Comparison of ENCODE assay signal across 18 cellular contexts in the genomic region with DNA sequence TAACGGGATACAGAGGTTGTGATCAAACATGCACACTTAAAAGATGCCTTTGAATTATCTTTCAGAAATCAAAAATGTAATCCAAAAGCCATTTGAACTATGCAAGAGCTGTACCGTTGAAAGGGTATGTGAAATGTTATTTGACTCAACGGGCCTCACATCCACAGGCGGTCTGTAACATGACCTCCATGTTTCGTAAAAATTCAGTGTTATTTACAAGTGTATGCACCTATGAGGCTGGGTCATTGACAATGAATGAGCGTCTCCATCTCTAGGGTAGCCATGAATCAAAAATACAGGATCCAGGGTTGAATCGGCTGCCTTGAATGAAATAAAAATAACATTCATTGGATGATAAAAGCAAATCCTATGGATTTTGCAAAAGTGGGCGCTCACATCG.
"Had no signal": no experiment of that assay in that cellular context is flagged by ENCODE, and none has a peak within 500 bp of the region (broad histone marks: within the 10 kb centered on the region; RNA-seq: fewer than 3 reads in every experiment).

No MANE protein-coding gene starts in this region.

- H3K4me3 ChIP-seq: body of pancreas, hepatocyte, left lung, smooth muscle cell, suprapubic skin, vagina had no signal

- H3K4me1 Mint-ChIP-seq: activated CD4-positive, alpha-beta memory T cell treated with anti-CD3 and anti-CD28 coated beads, Interleukin-2, amount 10 ng/mL, durations not matched to agents 7 days and 5 days; activated CD8-positive, alpha-beta memory T cell treated with anti-CD3 and anti-CD28 coated beads, Interleukin-2, amount 10 ng/mL, durations not matched to agents 7 days and 5 days had no signal

- DNase-seq: activated CD4-positive, alpha-beta memory T cell treated with anti-CD3 and anti-CD28 coated beads, Interleukin-2, amount 10 ng/mL, durations not matched to agents 7 days and 5 days; activated CD4-positive, alpha-beta T cell treated with anti-CD3 and anti-CD28 coated beads for 48 hours; activated CD4-positive, CD25-positive, alpha-beta regulatory T cell; activated CD8-positive, alpha-beta memory T cell treated with anti-CD3 and anti-CD28 coated beads, Interleukin-2, amount 10 ng/mL, durations not matched to agents 7 days and 5 days; activated naive CD4-positive, alpha-beta T cell; body of pancreas; dermis blood vessel endothelial cell; effector memory CD4-positive, alpha-beta T cell; left lung; midbrain; stimulated activated CD4-positive, alpha-beta T cell treated with anti-CD3 and anti-CD28 coated beads, Interleukin-4, amount 100 ng/mL, for 1 hour; stimulated activated naive CD8-positive, alpha-beta T cell treated with anti-CD3 and anti-CD28 coated beads, Interleukin-15, amount 100 ng/mL, for 72 hours; trophoblast cell had no signal

- H3K36me3 Mint-ChIP-seq: activated CD8-positive, alpha-beta memory T cell treated with anti-CD3 and anti-CD28 coated beads, Interleukin-2, amount 10 ng/mL, durations not matched to agents 7 days and 5 days had no signal

- H3K9me3 ChIP-seq: suprapubic skin, vagina had no signal

- H3K27me3 Mint-ChIP-seq: activated CD8-positive, alpha-beta memory T cell treated with anti-CD3 and anti-CD28 coated beads, Interleukin-2, amount 10 ng/mL, durations not matched to agents 7 days and 5 days had no signal

- H3K27me3 ChIP-seq: body of pancreas, vagina had no signal

- H3K27ac Mint-ChIP-seq: activated CD4-positive, alpha-beta memory T cell treated with anti-CD3 and anti-CD28 coated beads, Interleukin-2, amount 10 ng/mL, durations not matched to agents 7 days and 5 days; activated CD8-positive, alpha-beta memory T cell treated with anti-CD3 and anti-CD28 coated beads, Interleukin-2, amount 10 ng/mL, durations not matched to agents 7 days and 5 days; stimulated activated naive CD8-positive, alpha-beta T cell treated with anti-CD3 and anti-CD28 coated beads, Interleukin-15, amount 100 ng/mL, for 72 hours had no signal

- H3K4me1 ChIP-seq: body of pancreas, left lung, suprapubic skin, vagina had no signal

- H3K36me3 ChIP-seq: left lung, suprapubic skin, vagina had no signal

- ATAC-seq: activated CD8-positive, alpha-beta memory T cell treated with anti-CD3 and anti-CD28 coated beads, Interleukin-2, amount 10 ng/mL, durations not matched to agents 7 days and 5 days; body of pancreas; left lung; sciatic nerve; stimulated activated naive CD8-positive, alpha-beta T cell treated with anti-CD3 and anti-CD28 coated beads, Interleukin-15, amount 100 ng/mL, for 72 hours had no signal

- H3K4me3 Mint-ChIP-seq: activated CD4-positive, alpha-beta memory T cell treated with anti-CD3 and anti-CD28 coated beads, Interleukin-2, amount 10 ng/mL, durations not matched to agents 7 days and 5 days; activated CD8-positive, alpha-beta memory T cell treated with anti-CD3 and anti-CD28 coated beads, Interleukin-2, amount 10 ng/mL, durations not matched to agents 7 days and 5 days had no signal

- H3K27ac ChIP-seq: body of pancreas, hepatocyte, left lung, suprapubic skin, vagina had no signal
